Comparison of ENCODE assay signal across 14 cellular contexts in genomic region chr10:78165172-78165571, GRCh38.
DNase-seq lines count a peak whose midpoint lies in the region; ATAC-seq, FAIRE-seq and TF ChIP-seq lines count a peak whose summit lies in the region.
"Had no signal": no experiment of that assay in that cellular context is flagged by ENCODE, and none has a peak within 500 bp of the region (broad histone marks: within the 10 kb centered on the region; RNA-seq: fewer than 3 reads in every experiment).

No MANE protein-coding gene starts in this region.

- H2BK5ac ChIP-seq in H1 (ENCODE audit: low read depth, low read length) = no peak overlapping the region

- H2BK20ac ChIP-seq in H1 (ENCODE audit: low read length) = no peak overlapping the region

- BruUV-seq in HCT116 (replicated peaks; lab: Mats Ljungman, UMichigan) (no TSS peak), K562 (replicated peaks; lab: Mats Ljungman, UMichigan) (no TSS peak), OCI-LY7 (replicated peaks; lab: Mats Ljungman, UMichigan) (no TSS peak)

- H3K9me2 ChIP-seq in HCT116 (ENCODE audit: insufficient read depth) = no peaks in the 10 kb centered on the region
- no peaks in the 10 kb centered on the region for H3K9me2 ChIP-seq in OCI-LY7 (ENCODE audit: insufficient read depth, low read length)

- H4K5ac ChIP-seq in H1 (ENCODE audit: insufficient read length, low read depth, low read length) = no peak overlapping the region

- H3K27ac ChIP-seq in HCT116 (ENCODE audit: low read depth, low read length) (no peak overlapping the region), K562 (ENCODE audit: extremely low read depth, low read depth, low read length) (no peak overlapping the region), H1 (ENCODE audit: low read depth, low read length) (no peak overlapping the region), OCI-LY7 (ENCODE audit: low read depth, low read length, poor library complexity, severe bottlenecking) (no peak overlapping the region)
- H3K27ac ChIP-seq: BLaER1 had no signal

- TF ChIP-seq CTCF in HCT116 (IDR thresholded peaks at IDR 0.05 in 2 of 3, conservative IDR thresholded peaks at IDR 0.05 in 1 of 3; ENCODE audit: borderline replicate concordance in 1 of 3, insufficient read depth in 1 of 3, low read depth in 2 of 3, low read length in 2 of 3) (no peak), K562 (IDR thresholded peaks at IDR 0.05 in 2 of 3, conservative IDR thresholded peaks at IDR 0.05 in 1 of 3; ENCODE audit: insufficient read depth in 2 of 3, low read depth in 1 of 3, low read length in 3 of 3) (no peak), H1 (IDR thresholded peaks at IDR 0.05; ENCODE audit: control extremely low read depth in 1 of 3, insufficient read depth in 1 of 3, low read depth in 1 of 3, low read length in 3 of 3) (no peak), OCI-LY7 (conservative IDR thresholded peaks at IDR 0.05; ENCODE audit: low read length) (no peak)

- no peak overlapping the region for H2BK12ac ChIP-seq in H1 (ENCODE audit: low read depth, low read length)

- 0% methylated on average over 4 of the region's 4 CpGs for WGBS in K562 (ENCODE audit: insufficient coverage, low coverage, missing lambda C conversion rate)
- 94% methylated on average over 4 of the region's 4 CpGs; no CpG with 5 or more reads in 1 of the 2 experiments for WGBS in H1 (ENCODE audit: extremely low coverage in 1 of 2, insufficient coverage in 1 of 2, insufficient read length in 1 of 2, insufficient replicate concordance in 2 of 2, low coverage in 1 of 2, low lambda C conversion rate in 2 of 2, missing lambda C conversion rate in 1 of 2), 2 experiments

- ATAC-seq in HCT116 = no peak
- ATAC-seq in K562 = no peak
- ATAC-seq: CD8-positive, alpha-beta T cell; GM12878 had no signal

- FAIRE-seq in K562 (lab: Jason Lieb, UNC) = no peak
- FAIRE-seq in H1 (lab: Jason Lieb, UNC) = no peak
- FAIRE-seq: GM12878 had no signal

- intact Hi-C loops in HCT116 (cut with micrococcal nuclease) (loop anchor here (1.0 kb wide), 1 partner anchor 118 kb away; no protein-coding TSS in a partner anchor), K562 (cut with micrococcal nuclease) (loop anchor here (5.0 kb wide), 1 partner anchor 118 kb away; no protein-coding TSS in a partner anchor), OCI-LY7 (cut with micrococcal nuclease; ENCODE audit: unreplicated experiment) (no loop called here), head of caudate nucleus (cut with DNase I) (no loop called here)

- H3K4me2 ChIP-seq in HCT116 (ENCODE audit: low read length) (peak overlapping the region; percentile 8; the same call in 1 of the 2 replicates), K562 (ENCODE audit: insufficient read depth, low read length) (no peak overlapping the region), H1 (ENCODE audit: insufficient read depth in 1 of 2, low read depth in 2 of 2, low read length in 2 of 2) (no peak overlapping the region), OCI-LY7 (ENCODE audit: low read length) (no peak overlapping the region)
- H3K4me2 ChIP-seq: BLaER1 had no signal

- H3K23ac ChIP-seq in H1 (ENCODE audit: insufficient read length) = no peak overlapping the region

- H3K14ac ChIP-seq in H1 (ENCODE audit: insufficient read length) = no peak overlapping the region

- CTCF ChIA-PET in HCT116 (lab: Charles Lee) (no interaction called here), K562 (lab: Yijun Ruan, JAX; ENCODE audit: low intra/inter-chr PET ratio) (no interaction called here), H1 (lab: Charles Lee; ENCODE audit: partially characterized antibody) (interaction anchor here (1.0 to 2.0 kb wide), 5 partner anchors 14 to 118 kb away, joined by 3 to 16 read pairs (median 4); no protein-coding TSS in a partner anchor), OCI-LY7 (lab: Charles Lee; ENCODE audit: unreplicated experiment) (no interaction called here)

- no peaks in the 10 kb centered on the region; the same call in 1 of the 2 replicates for H3K79me1 ChIP-seq in H1 (ENCODE audit: low read depth, low read length)

- H4K20me1 ChIP-seq in HCT116 (ENCODE audit: insufficient read depth) (no peaks in the 10 kb centered on the region), K562 (replicated peaks; ENCODE audit: control insufficient read depth, insufficient read depth, low read length) (no peaks in the 10 kb centered on the region), H1 (replicated peaks in 1 of 2; ENCODE audit: control insufficient read depth in 1 of 2, insufficient read depth in 2 of 2, low read length in 2 of 2) (no peaks in the 10 kb centered on the region), OCI-LY7 (ENCODE audit: insufficient read depth, low read length) (no peaks in the 10 kb centered on the region)
- H4K20me1 ChIP-seq: BLaER1 had no signal

- no peak overlapping the region for H4K91ac ChIP-seq in H1 (replicated peaks; ENCODE audit: insufficient read length, low read length)

- no peak overlapping the region for H4K8ac ChIP-seq in H1 (ENCODE audit: extremely low read depth, insufficient read depth, low read length)

- H3K79me2 ChIP-seq in HCT116 (ENCODE audit: insufficient read depth, low read length) (no peaks in the 10 kb centered on the region), K562 (ENCODE audit: control insufficient read depth, insufficient read depth, low read length) (no peaks in the 10 kb centered on the region), H1 (ENCODE audit: control insufficient read depth in 1 of 2, insufficient read depth in 2 of 2, low read length in 2 of 2) (no peaks in the 10 kb centered on the region), OCI-LY7 (ENCODE audit: insufficient read depth, low read depth, low read length) (no peaks in the 10 kb centered on the region)

- no peak overlapping the region for H2BK15ac ChIP-seq in H1 (ENCODE audit: low read length)

- H2BK120ac ChIP-seq in H1 (replicated peaks; ENCODE audit: low read depth, low read length) = no peak overlapping the region

- H3K23me2 ChIP-seq in H1 (ENCODE audit: low read depth, low read length) = no peaks in the 10 kb centered on the region

- in situ Hi-C loops in K562 (cut with MboI) = no loop called here

- H3K9ac ChIP-seq in HCT116 (ENCODE audit: low read length) (no peak overlapping the region), K562 (ENCODE audit: insufficient read depth in 1 of 2, low read depth in 2 of 2, low read length in 2 of 2) (no peak overlapping the region), H1 (replicated peaks in 1 of 4; ENCODE audit: extremely low read depth in 1 of 4, low read depth in 3 of 4, low read length in 3 of 4) (no peak overlapping the region)
- H3K9ac ChIP-seq: BLaER1 had no signal

- no peak overlapping the region for H3K56ac ChIP-seq in H1 (replicated peaks; ENCODE audit: insufficient read length, low read depth, low read length)

- H2AFZ ChIP-seq in HCT116 (ENCODE audit: low read depth, low read length, poor library complexity, severe bottlenecking) (no peak overlapping the region), K562 (ENCODE audit: low read depth, low read length) (no peak overlapping the region), H1 (ENCODE audit: low read length) (no peak overlapping the region), OCI-LY7 (ENCODE audit: low read length) (no peak overlapping the region)

- H3K4me1 ChIP-seq in HCT116 (ENCODE audit: control insufficient read depth in 1 of 2, insufficient read depth in 2 of 2, low read length in 2 of 2) (peaks cover 0 to 7% of the 10 kb centered on the region in 2 experiments; a peak in 2 of 4 replicates), K562 (replicated peaks in 1 of 2; ENCODE audit: control insufficient read depth in 2 of 2, insufficient read depth in 2 of 2, low read length in 2 of 2) (no peaks in the 10 kb centered on the region), H1 (replicated peaks in 1 of 4; ENCODE audit: control insufficient read depth in 3 of 4, insufficient read depth in 4 of 4, low read length in 3 of 4) (no peaks in the 10 kb centered on the region), OCI-LY7 (ENCODE audit: insufficient read depth, low read length, poor library complexity, severe bottlenecking) (peaks cover 9% of the 10 kb centered on the region)
- H3K4me1 ChIP-seq: Caco-2 had no signal

- TF ChIP-seq RAD21 in HCT116 (IDR thresholded peaks at IDR 0.05; ENCODE audit: low read depth) = no peak
- TF ChIP-seq RAD21 in K562 (CRISPR knock-in tag; conservative IDR thresholded peaks at IDR 0.05 in 1 of 2, IDR thresholded peaks at IDR 0.05 in 1 of 2) = no peak
- no peak for TF ChIP-seq RAD21 in H1 (IDR thresholded peaks at IDR 0.05 in 1 of 2, conservative IDR thresholded peaks at IDR 0.05 in 1 of 2; ENCODE audit: low read depth in 2 of 2, low read length in 2 of 2)

- H3K4ac ChIP-seq in H1 (replicated peaks; ENCODE audit: insufficient read length, low read depth, low read length) = no peak overlapping the region

- H3K27me3 ChIP-seq in HCT116 (ENCODE audit: insufficient read depth, low read length) (no peaks in the 10 kb centered on the region), K562 (ENCODE audit: control insufficient read depth in 2 of 2, insufficient read depth in 2 of 2, low read length in 2 of 2) (peaks cover 2 to 29% of the 10 kb centered on the region in 2 experiments; a peak in 3 of 5 replicates), H1 (replicated peaks in 1 of 4; ENCODE audit: control insufficient read depth in 3 of 4, extremely low read depth in 1 of 4, insufficient read depth in 3 of 4, low read length in 3 of 4) (no peaks in the 10 kb centered on the region)
- H3K27me3 ChIP-seq: BLaER1 had no signal

- H3K18ac ChIP-seq in H1 (ENCODE audit: extremely low read depth, low read length) = no peak overlapping the region

- DNase-seq in HCT116 (ENCODE audit: low read depth, low spot score) (no peak), K562 (ENCODE audit: extremely low read depth in 1 of 4, low spot score in 3 of 4) (no peak), H1 (ENCODE audit: low read depth in 1 of 2, low spot score in 2 of 2) (no peak), ecto neural progenitor cell (ENCODE audit: low spot score) (no peak), OCI-LY7 (ENCODE audit: low spot score) (no peak), head of caudate nucleus (no peak)
- DNase-seq: CD4-positive, CD25-positive, alpha-beta regulatory T cell; CD8-positive, alpha-beta T cell; DMS79; GDM1; GOT3 had no signal

- TF ChIP-seq POLR2A in HCT116 (IDR thresholded peaks at IDR 0.05; ENCODE audit: borderline replicate concordance, extremely low read depth, insufficient read depth, insufficient read length) (no peak), K562 (conservative IDR thresholded peaks at IDR 0.05) (no peak), H1 (IDR thresholded peaks at IDR 0.05; ENCODE audit: control extremely low read depth in 1 of 2, low read depth in 2 of 2, low read length in 2 of 2) (no peak)

- no peaks in the 10 kb centered on the region for H3K36me3 ChIP-seq in HCT116 (ENCODE audit: control insufficient read depth in 1 of 2, insufficient read depth in 2 of 2, low read length in 2 of 2)
- H3K36me3 ChIP-seq in K562 (ENCODE audit: control insufficient read depth, insufficient read depth, low read length) = no peaks in the 10 kb centered on the region
- no peaks in the 10 kb centered on the region for H3K36me3 ChIP-seq in H1 (ENCODE audit: control insufficient read depth in 2 of 4, insufficient read depth in 4 of 4, low read length in 3 of 4)
- no peaks in the 10 kb centered on the region for H3K36me3 ChIP-seq in OCI-LY7 (ENCODE audit: insufficient read depth, low read length)
- H3K36me3 ChIP-seq: BLaER1 had no signal

- H3K9me1 ChIP-seq in K562 (ENCODE audit: control insufficient read depth, insufficient read depth, low read length) = no peaks in the 10 kb centered on the region

- TF ChIP-seq EP300 in K562 (IDR thresholded peaks at IDR 0.05; ENCODE audit: low read length) (no peak), H1 (IDR thresholded peaks at IDR 0.05; ENCODE audit: borderline replicate concordance in 1 of 2, low read depth in 2 of 2, low read length in 2 of 2) (no peak)

- no peak overlapping the region for H2AK5ac ChIP-seq in H1 (ENCODE audit: low read depth, low read length)

- H3K4me3 ChIP-seq in HCT116 (replicated peaks in 1 of 2; ENCODE audit: low read depth in 1 of 2, low read length in 2 of 2) = no peak overlapping the region
- H3K4me3 ChIP-seq in K562 = no peak overlapping the region
- no peak overlapping the region for H3K4me3 ChIP-seq in H1 (ENCODE audit: extremely low read depth in 1 of 4, insufficient read depth in 2 of 4, low read depth in 3 of 4, low read length in 4 of 4)
- H3K4me3 ChIP-seq in OCI-LY7 (ENCODE audit: low read depth, low read length, poor library complexity, severe bottlenecking) = no peak overlapping the region
- H3K4me3 ChIP-seq: BLaER1, GM12878 had no signal

- RAD21 ChIA-PET in HCT116 (lab: Charles Lee; ENCODE audit: low non-redundant PET in 1 of 2, low total read pairs in 2 of 2, uncharacterized antibody in 2 of 2, unreplicated experiment in 2 of 2) = no interaction called here

- POLR2A ChIA-PET in HCT116 (lab: Charles Lee) (no interaction called here), K562 (lab: Yijun Ruan, JAX) (interaction anchor here (0.7 kb wide), 1 partner anchor 958 kb away, joined by 3 read pairs; no protein-coding TSS in a partner anchor), H1 (lab: Charles Lee; ENCODE audit: partially characterized antibody) (interaction anchor here (0.8 to 1.0 kb wide), 2 partner anchors 123 to 136 kb away, joined by 3 read pairs; partner anchors contain the start of gene POLR3A), OCI-LY7 (lab: Charles Lee) (no interaction called here)

- H3K9me3 ChIP-seq in HCT116 (ENCODE audit: control insufficient read depth in 1 of 2, insufficient read depth in 1 of 2, low read depth in 1 of 2, low read length in 2 of 2) = no peaks in the 10 kb centered on the region
- no peaks in the 10 kb centered on the region for H3K9me3 ChIP-seq in K562 (replicated peaks; ENCODE audit: control insufficient read depth, insufficient read depth, low read depth, low read length)
- H3K9me3 ChIP-seq in H1 (ENCODE audit: insufficient read depth in 2 of 2, low read depth in 1 of 2, low read length in 1 of 2) = no peaks in the 10 kb centered on the region
- 0 out of 2 replicates have a peak, but pooled peaks cover 2% of the 10 kb centered on the region for H3K9me3 ChIP-seq in OCI-LY7 (ENCODE audit: low read length)
- H3K9me3 ChIP-seq: BLaER1, Caco-2 had no signal

Comparison
In these comparisons a context has a peak if more than half of its experiments do, and no peak if none do; other contexts are left out.
1. POLR2A ChIA-PET loops: an anchor here in K562 (0.7 kb wide) and H1 (0.8 to 1.0 kb wide); none called in HCT116 and OCI-LY7.
2. intact Hi-C loops: an anchor here in HCT116 (1.0 kb wide) and K562 (5.0 kb wide); none called in OCI-LY7 and head of caudate nucleus.